ENCODE assay signal across 22 cellular contexts in the genomic region with DNA sequence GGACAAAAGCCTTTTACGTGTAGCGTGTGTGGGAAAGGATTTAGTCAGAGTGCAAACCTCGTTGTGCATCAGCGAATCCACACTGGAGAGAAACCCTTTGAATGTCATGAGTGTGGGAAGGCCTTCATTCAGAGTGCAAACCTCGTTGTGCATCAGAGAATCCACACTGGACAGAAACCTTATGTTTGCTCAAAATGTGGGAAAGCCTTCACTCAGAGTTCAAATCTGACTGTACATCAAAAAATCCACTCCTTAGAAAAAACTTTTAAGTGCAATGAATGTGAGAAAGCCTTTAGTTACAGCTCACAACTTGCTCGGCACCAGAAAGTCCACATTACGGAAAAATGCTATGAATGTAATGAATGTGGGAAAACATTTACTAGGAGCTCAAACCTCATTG.
"Had no signal": no experiment of that assay in that cellular context is flagged by ENCODE, and none has a peak within 500 bp of the region (broad histone marks: within the 10 kb centered on the region; RNA-seq: fewer than 3 reads in every experiment).

No MANE protein-coding gene starts in this region.

- H3K36me3 ChIP-seq: uterus had no signal

- H3K27ac Mint-ChIP-seq: effector memory CD8-positive, alpha-beta T cell; naive thymus-derived CD4-positive, alpha-beta T cell; nephron; neural progenitor cell; stimulated activated memory B cell treated with anti-CD40 and anti-IgM and Interleukin-4, amounts not matched to agents 10 μg/mL and 1 μg/mL and 100 μg/mL, for 72 hours had no signal

- DNase-seq: dermis blood vessel endothelial cell; effector memory CD8-positive, alpha-beta T cell; gastrocnemius medialis; head of caudate nucleus; kidney; mesendoderm; midbrain; naive thymus-derived CD4-positive, alpha-beta T cell; spleen; stimulated activated CD4-positive, alpha-beta T cell treated with anti-CD3 and anti-CD28 coated beads, Interleukin-4, amount 100 ng/mL, for 4 hours; stimulated activated naive CD8-positive, alpha-beta T cell treated with anti-CD3 and anti-CD28 coated beads, Interleukin-15, Interleukin-2, amounts not matched to agents 100 U/mL and 50 U/mL, for 24 hours; transverse colon; upper lobe of right lung; uterus had no signal

- H3K4me1 ChIP-seq: gastrocnemius medialis, neural progenitor cell, prostate gland, right atrium auricular region, spleen, transverse colon, upper lobe of right lung, uterus had no signal

- H3K9me3 ChIP-seq: prostate gland had no signal

- H3K9ac ChIP-seq: neural progenitor cell had no signal

- H3K27me3 Mint-ChIP-seq: effector memory CD8-positive, alpha-beta T cell; naive thymus-derived CD4-positive, alpha-beta T cell; stimulated activated memory B cell treated with anti-CD40 and anti-IgM and Interleukin-4, amounts not matched to agents 10 μg/mL and 1 μg/mL and 100 μg/mL, for 72 hours had no signal

- H3K4me2 ChIP-seq: neural progenitor cell had no signal

- H3K4me3 ChIP-seq: coronary artery, gastrocnemius medialis, neural progenitor cell, prostate gland, right atrium auricular region, skin epidermis, spleen, transverse colon, upper lobe of right lung, uterus had no signal

- H3K4me3 Mint-ChIP-seq: effector memory CD8-positive, alpha-beta T cell; naive thymus-derived CD4-positive, alpha-beta T cell; nephron; neural progenitor cell; stimulated activated memory B cell treated with anti-CD40 and anti-IgM and Interleukin-4, amounts not matched to agents 10 μg/mL and 1 μg/mL and 100 μg/mL, for 72 hours had no signal

- H3K27me3 ChIP-seq: gastrocnemius medialis, neural progenitor cell, right atrium auricular region, spleen, transverse colon, upper lobe of right lung, uterus had no signal

- H2AFZ ChIP-seq: neural progenitor cell had no signal

- H3K4me1 Mint-ChIP-seq: nephron; neural progenitor cell; stimulated activated memory B cell treated with anti-CD40 and anti-IgM and Interleukin-4, amounts not matched to agents 10 μg/mL and 1 μg/mL and 100 μg/mL, for 72 hours had no signal

- H3K27ac ChIP-seq: coronary artery, gastrocnemius medialis, neural progenitor cell, prostate gland, right atrium auricular region, skin epidermis, spleen, transverse colon, upper lobe of right lung, uterus had no signal

- ATAC-seq: effector memory CD8-positive, alpha-beta T cell; gastrocnemius medialis; left lobe of liver; naive thymus-derived CD4-positive, alpha-beta T cell; stimulated activated memory B cell treated with anti-CD40 and anti-IgM and Interleukin-4, amounts not matched to agents 10 μg/mL and 1 μg/mL and 100 μg/mL, for 72 hours; stimulated activated naive CD8-positive, alpha-beta T cell treated with anti-CD3 and anti-CD28 coated beads, Interleukin-15, Interleukin-2, amounts not matched to agents 100 U/mL and 50 U/mL, for 24 hours; upper lobe of right lung had no signal
